ENCODE assay signal across 8 cellular contexts in genomic region chr10:112950714-112951348, GRCh38. TPM values are rescaled to one million over a fixed set of nuclear protein-coding genes. Genes with fewer than 3 reads are reported as not detected.
DNase-seq lines count a peak whose midpoint lies in the region; ATAC-seq, FAIRE-seq and TF ChIP-seq lines count a peak whose summit lies in the region.

No MANE protein-coding gene starts in this region.

- H3K9me3 Mint-ChIP-seq in naive B cell = peaks cover 0 to 2% (median 0%) of the 10 kb centered on the region in 7 donors

- peak overlapping the region; percentile 87 to 98 (median 96) for H3K4me3 Mint-ChIP-seq in naive B cell

- peaks cover 6% of the 10 kb centered on the region; the same call in 1 of the 2 replicates for H3K4me1 ChIP-seq in BE2C
- H3K4me1 ChIP-seq in HUES64 (ENCODE audit: insufficient read depth, low read length) = peaks cover 52% of the 10 kb centered on the region
- H3K4me1 ChIP-seq in endothelial cell of umbilical vein (ENCODE audit: control insufficient read depth, extremely low read depth, insufficient read depth, low read length) = peaks cover 34% of the 10 kb centered on the region

- H3K36me3 ChIP-seq in BE2C = no peaks in the 10 kb centered on the region
- H3K36me3 ChIP-seq in HUES64 (ENCODE audit: insufficient read depth, low read length) = 0 out of 2 replicates have a peak, but pooled peaks cover 6% of the 10 kb centered on the region
- no peaks in the 10 kb centered on the region for H3K36me3 ChIP-seq in endothelial cell of umbilical vein (ENCODE audit: control insufficient read depth in 2 of 2, extremely low read depth in 1 of 2, insufficient read depth in 2 of 2, low read length in 2 of 2)

- H3K79me2 ChIP-seq in endothelial cell of umbilical vein (ENCODE audit: control insufficient read depth, insufficient read depth, low read length) = peaks cover 46% of the 10 kb centered on the region

- H3K27ac ChIP-seq in HUES64 (ENCODE audit: low read depth, low read length) (peak overlapping the region; percentile 93), endothelial cell of umbilical vein (ENCODE audit: insufficient read depth, low read depth, low read length) (peak overlapping the region; percentile 91)

- H3K4me1 Mint-ChIP-seq in naive B cell = peaks cover 27 to 36% (median 32%) of the 10 kb centered on the region in 3 donors

- dilution Hi-C loops in endothelial cell of umbilical vein (cut with MboI; ENCODE audit: extremely low pct_ligation_motif_present, low sequenced_read_pairs) = no loop called here

- under 1% methylated on average over 54 of the region's 54 CpGs for WGBS in HUES64

- BruUV-seq in endothelial cell of umbilical vein (replicated peaks; lab: Mats Ljungman, UMichigan) = TSS peak; percentile 6

- no peak for TF ChIP-seq CTCF in BE2C (IDR thresholded peaks at IDR 0.05; ENCODE audit: low read depth, low read length)
- no peak for TF ChIP-seq CTCF in WI38 (IDR thresholded peaks at IDR 0.05; ENCODE audit: low read depth, low read length)
- TF ChIP-seq CTCF in endothelial cell of umbilical vein (IDR thresholded peaks at IDR 0.05; ENCODE audit: extremely low read depth in 1 of 2, insufficient read depth in 1 of 2, low read depth in 1 of 2, low read length in 2 of 2) = no peak

- H3K9ac ChIP-seq in HUES64 (ENCODE audit: low read depth, low read length) (peak overlapping the region; percentile 88), endothelial cell of umbilical vein (replicated peaks; ENCODE audit: extremely low read depth, insufficient read depth, low read length) (peak overlapping the region; percentile 96)

- H3K9me1 ChIP-seq in endothelial cell of umbilical vein (replicated peaks; ENCODE audit: control insufficient read depth, extremely low read depth, insufficient read depth, low read length) = no peaks in the 10 kb centered on the region

- intact Hi-C loops in endothelial cell of umbilical vein (cut with micrococcal nuclease) = loop anchor here (1.0 to 5.0 kb wide), 13 partner anchors 38 to 731 kb away; no protein-coding TSS in a partner anchor

- no peaks in the 10 kb centered on the region for H3K9me3 ChIP-seq in BE2C
- no peaks in the 10 kb centered on the region for H3K9me3 ChIP-seq in HUES64 (ENCODE audit: insufficient read depth, low read depth, low read length)
- H3K9me3 ChIP-seq in endothelial cell of umbilical vein (replicated peaks; ENCODE audit: control insufficient read depth, insufficient read depth, low read length) = no peaks in the 10 kb centered on the region

- no peak for FAIRE-seq in endothelial cell of umbilical vein (lab: Jason Lieb, UNC)

- peaks cover 58 to 60% (median 60%) of the 10 kb centered on the region in 3 donors for H3K27me3 Mint-ChIP-seq in naive B cell

- H3K27me3 ChIP-seq in BE2C = no peaks in the 10 kb centered on the region
- no peaks in the 10 kb centered on the region for H3K27me3 ChIP-seq in HUES64 (ENCODE audit: insufficient read depth, low read length)
- no peaks in the 10 kb centered on the region for H3K27me3 ChIP-seq in endothelial cell of umbilical vein (ENCODE audit: control insufficient read depth in 2 of 2, insufficient read depth in 2 of 2, low read length in 2 of 2)

- H3K4me2 ChIP-seq in endothelial cell of umbilical vein (ENCODE audit: insufficient read depth, low read length) = peak overlapping the region; percentile 98

- peaks cover 0 to 14% of the 10 kb centered on the region in 2 donors for H3K36me3 Mint-ChIP-seq in naive B cell

- TF ChIP-seq POLR2A in endothelial cell of umbilical vein (IDR thresholded peaks at IDR 0.05; ENCODE audit: low read depth, low read length) = no peak

- peak overlapping the region; percentile 67 for H2AFZ ChIP-seq in endothelial cell of umbilical vein (ENCODE audit: low read depth, low read length)

- ATAC-seq in naive B cell (ENCODE audit: low read depth in 2 of 2) (peak; percentile 20), HG02610 (IDR thresholded peaks at IDR 0.05; ENCODE audit: unreplicated experiment) (no peak), GM21825 (IDR thresholded peaks at IDR 0.05; ENCODE audit: unreplicated experiment) (no peak), HG03378 (IDR thresholded peaks at IDR 0.05; ENCODE audit: unreplicated experiment) (no peak)

- POLR2A ChIA-PET in endothelial cell of umbilical vein (lab: Charles Lee) = no interaction called here

- peak overlapping the region in 5 of 6 donors; percentile 28 to 90 (median 64) for H3K27ac Mint-ChIP-seq in naive B cell

- no peaks in the 10 kb centered on the region for H4K20me1 ChIP-seq in endothelial cell of umbilical vein (replicated peaks; ENCODE audit: control insufficient read depth, extremely low read depth, insufficient read depth, low read length)

- peak overlapping the region; percentile 92 for H3K4me3 ChIP-seq in BE2C (ENCODE audit: low read depth, low read length)
- peak overlapping the region; percentile 91 for H3K4me3 ChIP-seq in HUES64 (ENCODE audit: low read length)
- H3K4me3 ChIP-seq in WI38 (ENCODE audit: low read depth, low read length) = peak overlapping the region; percentile 86
- peak overlapping the region; percentile 73 to 100 (median 98) for H3K4me3 ChIP-seq in endothelial cell of umbilical vein (replicated peaks in 1 of 3; ENCODE audit: insufficient read depth in 1 of 3, low read depth in 1 of 3, low read length in 3 of 3)

- peak; percentile 31 for DNase-seq in BE2C
- peak; percentile 40 for DNase-seq in endothelial cell of umbilical vein (ENCODE audit: low read depth, low spot score)
- DNase-seq in naive B cell = no peak

- CTCF ChIA-PET in endothelial cell of umbilical vein (lab: Charles Lee) = interaction anchor here (0.8 to 1.8 kb wide), 3 partner anchors 172 to 213 kb away, joined by 3 to 4 read pairs (median 3); no protein-coding TSS in a partner anchor

TF ChIP-seq in endothelial cell of umbilical vein, 7 proteins besides CTCF, POLR2A, EP300 and RAD21:
- no peak for TF ChIP-seq GATA2 (IDR thresholded peaks at IDR 0.05; ENCODE audit: insufficient read depth, insufficient read length, low read depth, low read length)
- TF ChIP-seq POLR2AphosphoS5 (IDR thresholded peaks at IDR 0.05; ENCODE audit: insufficient read depth, low read depth, low read length) = peak; percentile 23

RNA-seq across cellular contexts. Expression of gene TCF7L2, which starts 0.8 kb away (rescaled TPM):
- polyA plus RNA-seq in BE2C (2012; ENCODE audit: insufficient read depth, insufficient read length, low read depth) = 41.5 TPM
- polyA plus RNA-seq in HUES64 (2013, experiment 1 of 2) = 31.2 TPM
- polyA plus RNA-seq in HUES64 (2013, experiment 2 of 2) = 33.5 TPM
- total RNA-seq in endothelial cell of umbilical vein = 21.8 and 22.1 TPM in 2 replicates
- polyA plus RNA-seq in endothelial cell of umbilical vein (5.9 and 9.9 TPM in 2 replicates), naive B cell (ENCODE audit: low read depth in 6 of 6) (under 1 TPM in 1 of 6 donors, not detected in 5; 0.30 TPM)
- polyA plus RNA-seq in endothelial cell of umbilical vein (2011; cell fraction: cytosol; rRNA removed) = 8.0 and 9.4 TPM in 2 replicates
- 19.5 and 25.5 TPM in 2 replicates for polyA plus RNA-seq in endothelial cell of umbilical vein (2011; cell fraction: nucleus; rRNA removed)
- polyA plus RNA-seq in endothelial cell of umbilical vein (2012) = 14.2 and 16.3 TPM in 2 replicates
- polyA minus RNA-seq in endothelial cell of umbilical vein = 8.4 TPM in 2 replicates
- 10.0 TPM for polyA minus RNA-seq in endothelial cell of umbilical vein (2011; cell fraction: cytosol; rRNA and poly(A)+ RNA removed)
- polyA minus RNA-seq in endothelial cell of umbilical vein (2011; cell fraction: nucleus; rRNA and poly(A)+ RNA removed) = 34.3 and 37.1 TPM in 2 replicates

Comparison
In these comparisons a context has a peak if more than half of its experiments do, and no peak if none do; other contexts are left out.
1. ATAC-seq: peak in naive B cell (2 of 2); none in HG02610 (single experiment), GM21825 (single experiment) and HG03378 (single experiment).
2. RNA of gene TCF7L2, which starts 0.8 kb away (polyA plus RNA-seq): 5.9 to 25.5 TPM in endothelial cell of umbilical vein; 0.30 TPM in naive B cell; every median in the first group is over 4 times any median in the second.
3. Peak in every context shown above with its lines, with median percentiles within 50 percentile points of each other: H3K4me3 ChIP-seq.